In the genomic region with DNA sequence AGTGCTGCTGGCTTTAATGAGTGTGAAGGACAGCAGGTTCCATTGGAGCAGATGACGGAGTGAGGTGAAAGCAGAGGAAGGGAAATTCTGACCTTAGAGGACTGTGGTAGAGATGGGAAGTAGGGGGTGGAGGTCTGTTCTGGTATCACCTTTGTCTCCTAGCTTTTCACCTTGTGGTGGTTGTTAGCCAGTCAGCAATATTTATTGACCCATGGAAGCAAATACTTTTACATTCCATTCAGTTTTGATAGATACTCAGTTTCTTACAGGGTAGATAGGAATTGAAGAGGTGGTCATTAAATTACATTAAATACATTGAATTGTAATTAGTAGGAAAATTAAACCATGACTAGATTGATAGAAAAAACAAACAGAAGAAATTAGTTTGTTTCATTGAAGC, we compare ENCODE assay signal across 2 cellular contexts.
TF ChIP-seq lines count a peak whose summit lies in the region.

No MANE protein-coding gene starts in this region.

TF ChIP-seq in GM23338, 12 proteins besides CTCF, POLR2A, EP300 and RAD21:
- TF ChIP-seq POLR2AphosphoS5 (IDR thresholded peaks at IDR 0.05; ENCODE audit: low read depth) = no peak
- TF ChIP-seq EZH2phosphoT487 (IDR thresholded peaks at IDR 0.05; ENCODE audit: unreplicated experiment) = no peak
- TF ChIP-seq, protein P1, sequence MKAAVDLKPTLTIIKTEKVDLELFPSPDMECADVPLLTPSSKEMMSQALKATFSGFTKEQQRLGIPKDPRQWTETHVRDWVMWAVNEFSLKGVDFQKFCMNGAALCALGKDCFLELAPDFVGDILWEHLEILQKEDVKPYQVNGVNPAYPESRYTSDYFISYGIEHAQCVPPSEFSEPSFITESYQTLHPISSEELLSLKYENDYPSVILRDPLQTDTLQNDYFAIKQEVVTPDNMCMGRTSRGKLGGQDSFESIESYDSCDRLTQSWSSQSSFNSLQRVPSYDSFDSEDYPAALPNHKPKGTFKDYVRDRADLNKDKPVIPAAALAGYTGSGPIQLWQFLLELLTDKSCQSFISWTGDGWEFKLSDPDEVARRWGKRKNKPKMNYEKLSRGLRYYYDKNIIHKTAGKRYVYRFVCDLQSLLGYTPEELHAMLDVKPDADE (IDR thresholded peaks at IDR 0.05) = no peak
- TF ChIP-seq, protein P2, sequence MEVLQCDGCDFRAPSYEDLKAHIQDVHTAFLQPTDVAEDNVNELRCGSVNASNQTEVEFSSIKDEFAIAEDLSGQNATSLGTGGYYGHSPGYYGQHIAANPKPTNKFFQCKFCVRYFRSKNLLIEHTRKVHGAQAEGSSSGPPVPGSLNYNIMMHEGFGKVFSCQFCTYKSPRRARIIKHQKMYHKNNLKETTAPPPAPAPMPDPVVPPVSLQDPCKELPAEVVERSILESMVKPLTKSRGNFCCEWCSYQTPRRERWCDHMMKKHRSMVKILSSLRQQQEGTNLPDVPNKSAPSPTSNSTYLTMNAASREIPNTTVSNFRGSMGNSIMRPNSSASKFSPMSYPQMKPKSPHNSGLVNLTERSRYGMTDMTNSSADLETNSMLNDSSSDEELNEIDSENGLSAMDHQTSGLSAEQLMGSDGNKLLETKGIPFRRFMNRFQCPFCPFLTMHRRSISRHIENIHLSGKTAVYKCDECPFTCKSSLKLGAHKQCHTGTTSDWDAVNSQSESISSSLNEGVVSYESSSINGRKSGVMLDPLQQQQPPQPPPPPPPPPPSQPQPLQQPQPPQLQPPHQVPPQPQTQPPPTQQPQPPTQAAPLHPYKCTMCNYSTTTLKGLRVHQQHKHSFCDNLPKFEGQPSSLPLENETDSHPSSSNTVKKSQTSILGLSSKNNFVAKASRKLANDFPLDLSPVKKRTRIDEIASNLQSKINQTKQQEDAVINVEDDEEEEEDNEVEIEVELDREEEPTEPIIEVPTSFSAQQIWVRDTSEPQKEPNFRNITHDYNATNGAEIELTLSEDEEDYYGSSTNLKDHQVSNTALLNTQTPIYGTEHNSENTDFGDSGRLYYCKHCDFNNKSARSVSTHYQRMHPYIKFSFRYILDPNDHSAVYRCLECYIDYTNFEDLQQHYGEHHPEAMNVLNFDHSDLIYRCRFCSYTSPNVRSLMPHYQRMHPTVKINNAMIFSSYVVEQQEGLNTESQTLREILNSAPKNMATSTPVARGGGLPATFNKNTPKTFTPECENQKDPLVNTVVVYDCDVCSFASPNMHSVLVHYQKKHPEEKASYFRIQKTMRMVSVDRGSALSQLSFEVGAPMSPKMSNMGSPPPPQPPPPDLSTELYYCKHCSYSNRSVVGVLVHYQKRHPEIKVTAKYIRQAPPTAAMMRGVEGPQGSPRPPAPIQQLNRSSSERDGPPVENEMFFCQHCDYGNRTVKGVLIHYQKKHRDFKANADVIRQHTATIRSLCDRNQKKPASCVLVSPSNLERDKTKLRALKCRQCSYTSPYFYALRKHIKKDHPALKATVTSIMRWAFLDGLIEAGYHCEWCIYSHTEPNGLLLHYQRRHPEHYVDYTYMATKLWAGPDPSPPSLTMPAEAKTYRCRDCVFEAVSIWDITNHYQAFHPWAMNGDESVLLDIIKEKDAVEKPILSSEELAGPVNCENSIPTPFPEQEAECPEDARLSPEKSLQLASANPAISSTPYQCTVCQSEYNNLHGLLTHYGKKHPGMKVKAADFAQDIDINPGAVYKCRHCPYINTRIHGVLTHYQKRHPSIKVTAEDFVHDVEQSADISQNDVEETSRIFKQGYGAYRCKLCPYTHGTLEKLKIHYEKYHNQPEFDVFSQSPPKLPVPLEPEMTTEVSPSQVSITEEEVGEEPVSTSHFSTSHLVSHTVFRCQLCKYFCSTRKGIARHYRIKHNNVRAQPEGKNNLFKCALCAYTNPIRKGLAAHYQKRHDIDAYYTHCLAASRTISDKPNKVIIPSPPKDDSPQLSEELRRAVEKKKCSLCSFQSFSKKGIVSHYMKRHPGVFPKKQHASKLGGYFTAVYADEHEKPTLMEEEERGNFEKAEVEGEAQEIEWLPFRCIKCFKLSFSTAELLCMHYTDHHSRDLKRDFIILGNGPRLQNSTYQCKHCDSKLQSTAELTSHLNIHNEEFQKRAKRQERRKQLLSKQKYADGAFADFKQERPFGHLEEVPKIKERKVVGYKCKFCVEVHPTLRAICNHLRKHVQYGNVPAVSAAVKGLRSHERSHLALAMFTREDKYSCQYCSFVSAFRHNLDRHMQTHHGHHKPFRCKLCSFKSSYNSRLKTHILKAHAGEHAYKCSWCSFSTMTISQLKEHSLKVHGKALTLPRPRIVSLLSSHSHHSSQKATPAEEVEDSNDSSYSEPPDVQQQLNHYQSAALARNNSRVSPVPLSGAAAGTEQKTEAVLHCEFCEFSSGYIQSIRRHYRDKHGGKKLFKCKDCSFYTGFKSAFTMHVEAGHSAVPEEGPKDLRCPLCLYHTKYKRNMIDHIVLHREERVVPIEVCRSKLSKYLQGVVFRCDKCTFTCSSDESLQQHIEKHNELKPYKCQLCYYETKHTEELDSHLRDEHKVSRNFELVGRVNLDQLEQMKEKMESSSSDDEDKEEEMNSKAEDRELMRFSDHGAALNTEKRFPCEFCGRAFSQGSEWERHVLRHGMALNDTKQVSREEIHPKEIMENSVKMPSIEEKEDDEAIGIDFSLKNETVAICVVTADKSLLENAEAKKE (CRISPR knock-in tag; IDR thresholded peaks at IDR 0.05) = no peak
- TF ChIP-seq NANOG (IDR thresholded peaks at IDR 0.05; ENCODE audit: borderline replicate concordance) = no peak
- TF ChIP-seq STAT1 (IDR thresholded peaks at IDR 0.05; ENCODE audit: unreplicated experiment) = no peak
- no peak for TF ChIP-seq CREB1 (CRISPR knock-in tag; IDR thresholded peaks at IDR 0.05; ENCODE audit: low read depth)
- no peak for TF ChIP-seq ZNF114 (CRISPR knock-in tag; IDR thresholded peaks at IDR 0.05)
- TF ChIP-seq EZH2 (IDR thresholded peaks at IDR 0.05; ENCODE audit: low read depth, unreplicated experiment) = no peak

TF ChIP-seq in K562, 482 proteins besides CTCF, POLR2A, EP300 and RAD21:
- TF ChIP-seq, protein P3, sequence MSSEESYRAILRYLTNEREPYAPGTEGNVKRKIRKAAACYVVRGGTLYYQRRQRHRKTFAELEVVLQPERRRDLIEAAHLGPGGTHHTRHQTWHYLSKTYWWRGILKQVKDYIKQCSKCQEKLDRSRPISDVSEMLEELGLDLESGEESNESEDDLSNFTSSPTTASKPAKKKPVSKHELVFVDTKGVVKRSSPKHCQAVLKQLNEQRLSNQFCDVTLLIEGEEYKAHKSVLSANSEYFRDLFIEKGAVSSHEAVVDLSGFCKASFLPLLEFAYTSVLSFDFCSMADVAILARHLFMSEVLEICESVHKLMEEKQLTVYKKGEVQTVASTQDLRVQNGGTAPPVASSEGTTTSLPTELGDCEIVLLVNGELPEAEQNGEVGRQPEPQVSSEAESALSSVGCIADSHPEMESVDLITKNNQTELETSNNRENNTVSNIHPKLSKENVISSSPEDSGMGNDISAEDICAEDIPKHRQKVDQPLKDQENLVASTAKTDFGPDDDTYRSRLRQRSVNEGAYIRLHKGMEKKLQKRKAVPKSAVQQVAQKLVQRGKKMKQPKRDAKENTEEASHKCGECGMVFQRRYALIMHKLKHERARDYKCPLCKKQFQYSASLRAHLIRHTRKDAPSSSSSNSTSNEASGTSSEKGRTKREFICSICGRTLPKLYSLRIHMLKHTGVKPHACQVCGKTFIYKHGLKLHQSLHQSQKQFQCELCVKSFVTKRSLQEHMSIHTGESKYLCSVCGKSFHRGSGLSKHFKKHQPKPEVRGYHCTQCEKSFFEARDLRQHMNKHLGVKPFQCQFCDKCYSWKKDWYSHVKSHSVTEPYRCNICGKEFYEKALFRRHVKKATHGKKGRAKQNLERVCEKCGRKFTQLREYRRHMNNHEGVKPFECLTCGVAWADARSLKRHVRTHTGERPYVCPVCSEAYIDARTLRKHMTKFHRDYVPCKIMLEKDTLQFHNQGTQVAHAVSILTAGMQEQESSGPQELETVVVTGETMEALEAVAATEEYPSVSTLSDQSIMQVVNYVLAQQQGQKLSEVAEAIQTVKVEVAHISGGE (CRISPR knock-in tag; IDR thresholded peaks at IDR 0.05) = no peak
- TF ChIP-seq ATF7 (IDR thresholded peaks at IDR 0.05) (no peak), C11orf30 (IDR thresholded peaks at IDR 0.05; ENCODE audit: low read depth) (0 out of 2 replicates have a peak, but pooled peaks have one; percentile 22), ZNF316 (IDR thresholded peaks at IDR 0.05) (peak; percentile 47)
